In genomic region chr1:69122373-69122772, GRCh38 we compare ENCODE assay signal across 25 cellular contexts.
DNase-seq lines count a peak whose midpoint lies in the region; ATAC-seq, FAIRE-seq and TF ChIP-seq lines count a peak whose summit lies in the region.
"Had no signal": no experiment of that assay in that cellular context is flagged by ENCODE, and none has a peak within 500 bp of the region (broad histone marks: within the 10 kb centered on the region; RNA-seq: fewer than 3 reads in every experiment).

No MANE protein-coding gene starts in this region.

- DNase-seq in GM23338 (ENCODE audit: low spot score) = no peak
- DNase-seq in H1 (ENCODE audit: low read depth in 1 of 2, low spot score in 2 of 2) = no peak
- no peak for DNase-seq in osteocyte (ENCODE audit: extremely low spot score, unreplicated experiment)
- no peak for DNase-seq in tibial artery
- no peak for DNase-seq in NCI-H345 treated with DMSO at 0.1 percent for 48 hours (lab: John Stamatoyannopoulos, UW; ENCODE audit: unreplicated experiment)
- DNase-seq in CD8-positive, alpha-beta T cell = no peak
- DNase-seq: AML-193; CD4-positive, alpha-beta T cell; CD8-positive, alpha-beta memory T cell; COR-L47; DMS 273 treated with DMSO at 0.1 percent for 48 hours; DMS153; DMS53; DMS79; DND-41; GDM1 had no signal

- no peak for TF ChIP-seq EP300 in H1 (IDR thresholded peaks at IDR 0.05; ENCODE audit: borderline replicate concordance in 1 of 2, low read depth in 2 of 2, low read length in 2 of 2)

- CTCF ChIA-PET in H1 (lab: Charles Lee; ENCODE audit: partially characterized antibody) = no interaction called here
- CTCF ChIA-PET in CD8-positive, alpha-beta T cell (lab: Charles Lee) = no interaction called here

- H3K36me3 Mint-ChIP-seq in GM23338 (ENCODE audit: low read depth) = peaks cover 10% of the 10 kb centered on the region; the same call in 2 of the 3 replicates
- no peaks in the 10 kb centered on the region for H3K36me3 Mint-ChIP-seq in osteocyte (ENCODE audit: unreplicated experiment)
- no peaks in the 10 kb centered on the region for H3K36me3 Mint-ChIP-seq in CD8-positive, alpha-beta T cell

- H3K27ac ChIP-seq in GM23338 (ENCODE audit: low read depth) (no peak overlapping the region), H1 (ENCODE audit: low read depth, low read length) (no peak overlapping the region), tibial artery (peak overlapping the region; percentile 51 to 62)
- H3K27ac ChIP-seq in CD8-positive, alpha-beta T cell (ENCODE audit: low read depth, low read length) = no peak overlapping the region
- H3K27ac ChIP-seq: 22Rv1; A549; BLaER1 treated with 17β-estradiol and CSF1 and Interleukin-3, amounts not matched to agents 10 nM and 100 nM; C4-2B had no signal

- H3K4me3 Mint-ChIP-seq in GM23338 (no peak overlapping the region), osteocyte (ENCODE audit: unreplicated experiment) (no peak overlapping the region)
- H3K4me3 Mint-ChIP-seq in CD8-positive, alpha-beta T cell = no peak overlapping the region
- H3K4me3 Mint-ChIP-seq: B cell; CD4-positive, alpha-beta T cell; CD8-positive, alpha-beta memory T cell had no signal

- H3K4me2 ChIP-seq in GM23338 (no peak overlapping the region), H1 (ENCODE audit: insufficient read depth in 1 of 2, low read depth in 2 of 2, low read length in 2 of 2) (no peak overlapping the region)
- H3K4me2 ChIP-seq: A549 had no signal

- H3K36me3 ChIP-seq in GM23338 (ENCODE audit: insufficient read depth) (no peaks in the 10 kb centered on the region), H1 (ENCODE audit: control insufficient read depth in 2 of 4, insufficient read depth in 4 of 4, low read length in 3 of 4) (no peaks in the 10 kb centered on the region), tibial artery (no peaks in the 10 kb centered on the region)
- no peaks in the 10 kb centered on the region for H3K36me3 ChIP-seq in CD8-positive, alpha-beta T cell (ENCODE audit: insufficient read depth, low read length)
- H3K36me3 ChIP-seq: BLaER1 treated with 17β-estradiol and CSF1 and Interleukin-3, amounts not matched to agents 10 nM and 100 nM had no signal

- TF ChIP-seq POLR2A in H1 (IDR thresholded peaks at IDR 0.05; ENCODE audit: control extremely low read depth in 1 of 2, low read depth in 2 of 2, low read length in 2 of 2) = no peak

- H3K27me3 ChIP-seq in GM23338 (ENCODE audit: insufficient read depth) (no peaks in the 10 kb centered on the region), H1 (replicated peaks in 1 of 4; ENCODE audit: control insufficient read depth in 3 of 4, extremely low read depth in 1 of 4, insufficient read depth in 3 of 4, low read length in 3 of 4) (peaks cover 0 to 2% (median 0%) of the 10 kb centered on the region in 4 experiments; a peak in 1 of 7 replicates), tibial artery (no peaks in the 10 kb centered on the region)
- H3K27me3 ChIP-seq in CD8-positive, alpha-beta T cell (ENCODE audit: insufficient read depth, low read length) = no peaks in the 10 kb centered on the region
- H3K27me3 ChIP-seq: BLaER1 treated with 17β-estradiol and CSF1 and Interleukin-3, amounts not matched to agents 10 nM and 100 nM had no signal

- H3K4ac ChIP-seq in H1 (replicated peaks; ENCODE audit: insufficient read length, low read depth, low read length) = no peak overlapping the region

- no peak overlapping the region for H3K9ac ChIP-seq in H1 (replicated peaks in 1 of 4; ENCODE audit: extremely low read depth in 1 of 4, low read depth in 3 of 4, low read length in 3 of 4)
- H3K9ac ChIP-seq: BLaER1 treated with 17β-estradiol and CSF1 and Interleukin-3, amounts not matched to agents 10 nM and 100 nM had no signal

- H3K79me2 ChIP-seq in GM23338 (replicated peaks; ENCODE audit: insufficient read depth) = no peaks in the 10 kb centered on the region
- no peaks in the 10 kb centered on the region for H3K79me2 ChIP-seq in H1 (ENCODE audit: control insufficient read depth in 1 of 2, insufficient read depth in 2 of 2, low read length in 2 of 2)

- H2BK12ac ChIP-seq in H1 (ENCODE audit: low read depth, low read length) = peak overlapping the region; percentile 30; the same call in 1 of the 2 replicates

- H4K91ac ChIP-seq in H1 (replicated peaks; ENCODE audit: insufficient read length, low read length) = no peak overlapping the region

- H3K9me3 Mint-ChIP-seq in GM23338 (peaks cover 13% of the 10 kb centered on the region), osteocyte (ENCODE audit: unreplicated experiment) (peaks cover 5% of the 10 kb centered on the region)
- H3K9me3 Mint-ChIP-seq in CD8-positive, alpha-beta T cell = peaks cover 10% of the 10 kb centered on the region

- no peaks in the 10 kb centered on the region for H4K20me1 ChIP-seq in GM23338 (replicated peaks; ENCODE audit: insufficient read depth)
- no peaks in the 10 kb centered on the region for H4K20me1 ChIP-seq in H1 (replicated peaks in 1 of 2; ENCODE audit: control insufficient read depth in 1 of 2, insufficient read depth in 2 of 2, low read length in 2 of 2)
- H4K20me1 ChIP-seq: BLaER1 treated with 17β-estradiol and CSF1 and Interleukin-3, amounts not matched to agents 10 nM and 100 nM had no signal

- H4K8ac ChIP-seq in H1 (ENCODE audit: extremely low read depth, insufficient read depth, low read length) = no peak overlapping the region

- H3K18ac ChIP-seq in H1 (ENCODE audit: extremely low read depth, low read length) = no peak overlapping the region

- no peak for ATAC-seq in GM23338
- no peak for ATAC-seq in CD8-positive, alpha-beta T cell
- ATAC-seq in HG02884 (IDR thresholded peaks at IDR 0.05; ENCODE audit: unreplicated experiment) = no peak
- ATAC-seq: A549, GM12878 had no signal

- 92% methylated on average over 2 of the region's 2 CpGs; no CpG with 5 or more reads in 1 of the 2 experiments for WGBS in H1 (ENCODE audit: extremely low coverage in 1 of 2, insufficient coverage in 1 of 2, insufficient read length in 1 of 2, insufficient replicate concordance in 2 of 2, low coverage in 1 of 2, low lambda C conversion rate in 2 of 2, missing lambda C conversion rate in 1 of 2), 2 experiments

- H2BK120ac ChIP-seq in H1 (replicated peaks; ENCODE audit: low read depth, low read length) = no peak overlapping the region

- H3K4me1 Mint-ChIP-seq in GM23338 (peaks cover 19% of the 10 kb centered on the region), osteocyte (ENCODE audit: unreplicated experiment) (peaks cover 42% of the 10 kb centered on the region)
- no peaks in the 10 kb centered on the region for H3K4me1 Mint-ChIP-seq in CD8-positive, alpha-beta T cell (ENCODE audit: low read depth)
- H3K4me1 Mint-ChIP-seq: B cell; CD8-positive, alpha-beta memory T cell had no signal

- TF ChIP-seq RAD21 in H1 (IDR thresholded peaks at IDR 0.05 in 1 of 2, conservative IDR thresholded peaks at IDR 0.05 in 1 of 2; ENCODE audit: low read depth in 2 of 2, low read length in 2 of 2) = no peak

- H3K23me2 ChIP-seq in H1 (ENCODE audit: low read depth, low read length) = no peaks in the 10 kb centered on the region

- no peak overlapping the region for H3K56ac ChIP-seq in H1 (replicated peaks; ENCODE audit: insufficient read length, low read depth, low read length)

- H3K4me3 ChIP-seq in GM23338 (no peak overlapping the region), H1 (ENCODE audit: extremely low read depth in 1 of 4, insufficient read depth in 2 of 4, low read depth in 3 of 4, low read length in 4 of 4) (no peak overlapping the region), tibial artery (no peak overlapping the region)
- no peak overlapping the region for H3K4me3 ChIP-seq in CD8-positive, alpha-beta T cell (ENCODE audit: low read depth, low read length)
- H3K4me3 ChIP-seq: A549; BLaER1 treated with 17β-estradiol and CSF1 and Interleukin-3, amounts not matched to agents 10 nM and 100 nM; GM12878 had no signal

- no peaks in the 10 kb centered on the region for H3F3A ChIP-seq in GM23338 (replicated peaks; ENCODE audit: low read depth)

- no peak overlapping the region for H2BK5ac ChIP-seq in H1 (ENCODE audit: low read depth, low read length)

- H3K9me2 ChIP-seq in GM23338 (ENCODE audit: insufficient read depth) = 0 out of 2 replicates have a peak, but pooled peaks cover 8% of the 10 kb centered on the region

- intact Hi-C loops in tibial artery (cut with DNase I; ENCODE audit: low total_unique reads) = no loop called here
- intact Hi-C loops in CD8-positive, alpha-beta T cell (cut with DNase I, micrococcal nuclease) = no loop called here

- POLR2A ChIA-PET in H1 (lab: Charles Lee; ENCODE audit: partially characterized antibody) = no interaction called here
- POLR2A ChIA-PET in CD8-positive, alpha-beta T cell (lab: Charles Lee) = no interaction called here

- H2BK20ac ChIP-seq in H1 (ENCODE audit: low read length) = no peak overlapping the region

- no peak overlapping the region for H3K14ac ChIP-seq in H1 (ENCODE audit: insufficient read length)

- H3K27me3 Mint-ChIP-seq in GM23338 (ENCODE audit: insufficient read depth, low read depth, poor library complexity) (no peaks in the 10 kb centered on the region), osteocyte (ENCODE audit: unreplicated experiment) (no peaks in the 10 kb centered on the region)
- no peaks in the 10 kb centered on the region for H3K27me3 Mint-ChIP-seq in CD8-positive, alpha-beta T cell (ENCODE audit: low read depth)
- H3K27me3 Mint-ChIP-seq: B cell; CD4-positive, alpha-beta T cell; CD8-positive, alpha-beta memory T cell had no signal

- no peaks in the 10 kb centered on the region for H3K9me3 ChIP-seq in H1 (ENCODE audit: insufficient read depth in 2 of 2, low read depth in 1 of 2, low read length in 1 of 2)
- no peaks in the 10 kb centered on the region for H3K9me3 ChIP-seq in tibial artery
- no peaks in the 10 kb centered on the region for H3K9me3 ChIP-seq in CD8-positive, alpha-beta T cell (ENCODE audit: low read length)
- H3K9me3 ChIP-seq: A549; BLaER1 treated with 17β-estradiol and CSF1 and Interleukin-3, amounts not matched to agents 10 nM and 100 nM had no signal

- no peaks in the 10 kb centered on the region for H3K79me1 ChIP-seq in H1 (ENCODE audit: low read depth, low read length)

- H3K27ac Mint-ChIP-seq in GM23338 = no peak overlapping the region
- peak overlapping the region; percentile 9 for H3K27ac Mint-ChIP-seq in osteocyte (ENCODE audit: unreplicated experiment)
- no peak overlapping the region for H3K27ac Mint-ChIP-seq in CD8-positive, alpha-beta T cell
- H3K27ac Mint-ChIP-seq: B cell; CD4-positive, alpha-beta T cell; CD8-positive, alpha-beta memory T cell had no signal

- H2AFZ ChIP-seq in GM23338 (peak overlapping the region; percentile 7; the same call in 1 of the 2 replicates), H1 (ENCODE audit: low read length) (no peak overlapping the region)

- TF ChIP-seq CTCF in GM23338 (conservative IDR thresholded peaks at IDR 0.05; ENCODE audit: low read depth in 2 of 2) (no peak), H1 (IDR thresholded peaks at IDR 0.05; ENCODE audit: control extremely low read depth in 1 of 3, insufficient read depth in 1 of 3, low read depth in 1 of 3, low read length in 3 of 3) (no peak), osteocyte (IDR thresholded peaks at IDR 0.05) (no peak), tibial artery (IDR thresholded peaks at IDR 0.05) (no peak)
- no peak for TF ChIP-seq CTCF in CD8-positive, alpha-beta T cell (IDR thresholded peaks at IDR 0.05)

- H3K4me1 ChIP-seq in GM23338 (ENCODE audit: insufficient read depth) (peaks cover 13% of the 10 kb centered on the region), H1 (replicated peaks in 1 of 4; ENCODE audit: control insufficient read depth in 3 of 4, insufficient read depth in 4 of 4, low read length in 3 of 4) (peaks cover 0 to 2% (median 0%) of the 10 kb centered on the region in 4 experiments; a peak in 1 of 7 replicates), tibial artery (peaks cover 0 to 47% (median 26%) of the 10 kb centered on the region in 4 donors)
- H3K4me1 ChIP-seq in CD8-positive, alpha-beta T cell (ENCODE audit: insufficient read depth, low read length) = no peaks in the 10 kb centered on the region
- H3K4me1 ChIP-seq: A549 had no signal

- H2BK15ac ChIP-seq in H1 (ENCODE audit: low read length) = no peak overlapping the region

- no peak overlapping the region for H4K5ac ChIP-seq in H1 (ENCODE audit: insufficient read length, low read depth, low read length)

- no peak overlapping the region for H2AK5ac ChIP-seq in H1 (ENCODE audit: low read depth, low read length)

- H3K23ac ChIP-seq in H1 (ENCODE audit: insufficient read length) = no peak overlapping the region

- FAIRE-seq in H1 (lab: Jason Lieb, UNC) = no peak
- FAIRE-seq: A549, GM12878, GM12892, GM18507 had no signal

Comparison
In these comparisons a context has a peak if more than half of its experiments do, and no peak if none do; other contexts are left out.
1. H3K27ac ChIP-seq: peak in tibial artery (2 of 2); none in GM23338 (single experiment), H1 (single experiment) and CD8-positive, alpha-beta T cell (single experiment).